8 cellular contexts compared by ENCODE assay signal in genomic region chr4:47668810-47669408, GRCh38.
DNase-seq lines count a peak whose midpoint lies in the region; ATAC-seq, FAIRE-seq and TF ChIP-seq lines count a peak whose summit lies in the region.

No MANE protein-coding gene starts in this region.

- peak; percentile 44 for FAIRE-seq in HepG2 (lab: Jason Lieb, UNC)

- peaks cover 5% of the 10 kb centered on the region for H3K27me3 Mint-ChIP-seq in CD4-positive, CD25-positive, alpha-beta regulatory T cell

- no peak for TF ChIP-seq EP300 in HepG2 (IDR thresholded peaks at IDR 0.05; ENCODE audit: low read depth in 2 of 2, low read length in 2 of 2)
- no peak for TF ChIP-seq EP300 in HepG2 (CRISPR knock-in tag; IDR thresholded peaks at IDR 0.05; ENCODE audit: borderline replicate concordance)

- no peaks in the 10 kb centered on the region for H4K20me1 ChIP-seq in HepG2 (ENCODE audit: insufficient read depth, low read length)

- CTCF ChIA-PET in HepG2 (lab: Yijun Ruan, JAX; ENCODE audit: low intra/inter-chr PET ratio, low total read pairs): interaction anchor here (1.3 kb wide), 1 partner anchor 265 kb away, joined by 5 read pairs; no protein-coding TSS in a partner anchor

- H2AFZ ChIP-seq in HepG2 (ENCODE audit: low read length): no peak overlapping the region

- H3K4me3 Mint-ChIP-seq in CD4-positive, CD25-positive, alpha-beta regulatory T cell: no peak overlapping the region

- intact Hi-C loops in HepG2 (cut with micrococcal nuclease; ENCODE audit: unreplicated experiment): loop anchor here (1.0 kb wide), 1 partner anchor 264 kb away; no protein-coding TSS in a partner anchor

- H3K79me2 ChIP-seq in HepG2 (ENCODE audit: insufficient read depth, low read length): no peaks in the 10 kb centered on the region

- no peak overlapping the region for H3K9ac ChIP-seq in HepG2 (ENCODE audit: insufficient read depth, low read depth, low read length)

- H3K27ac Mint-ChIP-seq in CD4-positive, CD25-positive, alpha-beta regulatory T cell: no peak overlapping the region

- no TSS peak for BruUV-seq in HepG2 (replicated peaks; lab: Mats Ljungman, UMichigan)

- H3K36me3 Mint-ChIP-seq in CD4-positive, CD25-positive, alpha-beta regulatory T cell: no peaks in the 10 kb centered on the region

- TF ChIP-seq CTCF in cardiac fibroblast (IDR thresholded peaks at IDR 0.05; ENCODE audit: low read depth, low read length) (peak; percentile 59), HepG2 (CRISPR knock-in tag; IDR thresholded peaks at IDR 0.05) (peak; percentile 59)

- H3K4me1 ChIP-seq in CD4-positive, CD25-positive, alpha-beta regulatory T cell (ENCODE audit: control insufficient read depth, insufficient read depth, low read length, poor library complexity, severe bottlenecking): no peaks in the 10 kb centered on the region
- no peaks in the 10 kb centered on the region for H3K4me1 ChIP-seq in HepG2 (ENCODE audit: insufficient read depth, low read length)

- no peak for TF ChIP-seq RAD21 in HepG2 (CRISPR knock-in tag; IDR thresholded peaks at IDR 0.05)

- POLR2A ChIA-PET in HepG2 (lab: Yijun Ruan, JAX): no interaction called here

- H3K27ac ChIP-seq in CD4-positive, CD25-positive, alpha-beta regulatory T cell (ENCODE audit: insufficient read depth, low read length, poor library complexity, severe bottlenecking): no peak overlapping the region
- no peak overlapping the region for H3K27ac ChIP-seq in HepG2 (ENCODE audit: extremely low read length, insufficient read depth, low read length)

- ATAC-seq in CD4-positive, CD25-positive, alpha-beta regulatory T cell (ENCODE audit: low read depth in 2 of 2): peak in 1 of 2 donors; percentile 63
- ATAC-seq in GM18511 (IDR thresholded peaks at IDR 0.05; ENCODE audit: unreplicated experiment): peak; percentile 85
- ATAC-seq in HG03103 (IDR thresholded peaks at IDR 0.05; ENCODE audit: low read depth, unreplicated experiment): peak; percentile 77
- ATAC-seq in HepG2: peak; percentile 75
- no peak for ATAC-seq in GM21515 (IDR thresholded peaks at IDR 0.05; ENCODE audit: unreplicated experiment)

- peaks cover 3% of the 10 kb centered on the region for H3K27me3 ChIP-seq in CD4-positive, CD25-positive, alpha-beta regulatory T cell (ENCODE audit: control insufficient read depth, insufficient read depth, low read length)
- no peaks in the 10 kb centered on the region for H3K27me3 ChIP-seq in HepG2 (ENCODE audit: control insufficient read depth in 1 of 2, insufficient read depth in 2 of 2, low read length in 2 of 2)

- H3K4me3 ChIP-seq in CD4-positive, CD25-positive, alpha-beta regulatory T cell (ENCODE audit: low read depth, low read length): no peak overlapping the region
- H3K4me3 ChIP-seq in cardiac fibroblast (replicated peaks in 1 of 2; ENCODE audit: low read depth in 2 of 2, low read length in 2 of 2) (no peak overlapping the region), HepG2 (replicated peaks in 1 of 3; ENCODE audit: insufficient read depth in 1 of 3, low read depth in 2 of 3, low read length in 3 of 3) (no peak overlapping the region)

- in situ Hi-C loops in HepG2 (cut with HindIII; ENCODE audit: extremely low pct_ligation_motif_present, low pct_unique_long_range_greater_than_20kb): no loop called here

- 27% methylated on average over 11 of the region's 11 CpGs for WGBS in HepG2 (ENCODE audit: low lambda C conversion rate)

- peaks cover 0 to 2% (median 0%) of the 10 kb centered on the region in 7 donors for H3K9me3 Mint-ChIP-seq in CD4-positive, CD25-positive, alpha-beta regulatory T cell

- DNase-seq in CD4-positive, CD25-positive, alpha-beta regulatory T cell: peak; percentile 3 to 66 (median 36)
- DNase-seq in NCI-H774 (lab: John Stamatoyannopoulos, UW) (peak; percentile 47), cardiac fibroblast (ENCODE audit: low read depth in 2 of 2) (peak; percentile 61 to 79), HepG2 (ENCODE audit: low spot score) (peak; percentile 32), 8988T (no peak)

- no peaks in the 10 kb centered on the region for H3K4me1 Mint-ChIP-seq in CD4-positive, CD25-positive, alpha-beta regulatory T cell

- H3K9me3 ChIP-seq in CD4-positive, CD25-positive, alpha-beta regulatory T cell (ENCODE audit: control insufficient read depth in 2 of 2, low read length in 2 of 2): no peaks in the 10 kb centered on the region
- H3K9me3 ChIP-seq in HepG2 (ENCODE audit: low read length): no peaks in the 10 kb centered on the region

- no peak overlapping the region for H3K4me2 ChIP-seq in HepG2 (ENCODE audit: low read depth, low read length)

- TF ChIP-seq POLR2A in HepG2 (IDR thresholded peaks at IDR 0.05; ENCODE audit: insufficient read depth in 1 of 2, low read depth in 2 of 2, low read length in 2 of 2): no peak

- H3K36me3 ChIP-seq in CD4-positive, CD25-positive, alpha-beta regulatory T cell (ENCODE audit: control insufficient read depth, insufficient read depth, low read length): no peaks in the 10 kb centered on the region
- no peaks in the 10 kb centered on the region for H3K36me3 ChIP-seq in HepG2 (replicated peaks in 1 of 2; ENCODE audit: control insufficient read depth in 1 of 2, insufficient read depth in 2 of 2, low read length in 2 of 2)

TF ChIP-seq in HepG2, 621 proteins besides CTCF, POLR2A, EP300 and RAD21:
- TF ChIP-seq MYNN (CRISPR knock-in tag; IDR thresholded peaks at IDR 0.05; ENCODE audit: low read depth) (no peak), STAG1 (CRISPR knock-in tag; IDR thresholded peaks at IDR 0.05) (peak; percentile 56)
